Comparison of ENCODE assay signal across 8 cellular contexts in the genomic region with DNA sequence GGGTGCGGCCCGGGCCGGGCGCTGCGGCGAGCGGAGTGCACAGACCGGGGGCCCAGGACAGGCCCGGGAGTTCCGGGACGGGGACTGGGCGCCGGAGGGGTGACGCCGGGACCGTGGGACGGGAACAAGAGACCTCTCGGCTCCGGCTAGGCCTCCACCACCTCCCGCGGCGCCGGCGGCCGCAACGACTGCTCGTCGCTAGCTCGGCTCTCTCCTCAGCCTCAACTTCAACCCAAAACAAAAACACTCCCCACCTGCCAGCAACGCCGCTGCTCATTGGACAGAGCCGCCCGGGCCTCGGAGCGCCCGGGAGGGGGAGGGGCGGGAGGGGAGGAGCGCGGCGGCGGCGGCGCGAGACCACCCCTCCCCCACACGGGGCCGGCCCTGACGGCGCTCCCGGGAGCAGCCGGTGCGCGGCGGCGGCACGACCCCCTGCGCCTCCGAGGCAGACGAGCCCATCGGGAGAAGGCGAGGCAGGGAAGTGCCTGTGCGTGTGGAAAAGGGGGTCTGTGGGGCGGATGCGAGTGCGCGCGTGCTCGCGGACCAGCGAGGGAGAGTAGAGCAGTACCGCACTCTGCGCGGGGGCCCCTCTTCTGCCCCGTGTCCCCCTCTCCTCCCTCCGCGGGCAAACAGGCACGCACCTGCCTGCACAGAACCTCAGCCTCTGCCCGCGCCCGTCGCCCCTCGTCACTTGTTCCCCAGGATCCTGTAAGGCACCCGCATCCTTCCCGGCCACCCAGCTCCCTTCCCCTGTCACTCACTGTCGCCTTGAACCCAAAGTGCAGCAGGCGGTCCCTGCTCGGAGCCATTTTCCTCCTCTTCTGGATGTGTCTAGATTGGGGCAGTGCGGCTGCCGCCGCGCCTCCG. TPM values are rescaled to one million over a fixed set of nuclear protein-coding genes. Genes with fewer than 3 reads are reported as not detected.
DNase-seq lines count a peak whose midpoint lies in the region; ATAC-seq and TF ChIP-seq lines count a peak whose summit lies in the region.

A gene with protein sequence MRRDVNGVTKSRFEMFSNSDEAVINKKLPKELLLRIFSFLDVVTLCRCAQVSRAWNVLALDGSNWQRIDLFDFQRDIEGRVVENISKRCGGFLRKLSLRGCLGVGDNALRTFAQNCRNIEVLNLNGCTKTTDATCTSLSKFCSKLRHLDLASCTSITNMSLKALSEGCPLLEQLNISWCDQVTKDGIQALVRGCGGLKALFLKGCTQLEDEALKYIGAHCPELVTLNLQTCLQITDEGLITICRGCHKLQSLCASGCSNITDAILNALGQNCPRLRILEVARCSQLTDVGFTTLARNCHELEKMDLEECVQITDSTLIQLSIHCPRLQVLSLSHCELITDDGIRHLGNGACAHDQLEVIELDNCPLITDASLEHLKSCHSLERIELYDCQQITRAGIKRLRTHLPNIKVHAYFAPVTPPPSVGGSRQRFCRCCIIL (minus strand): TSS at position 215 of the 867 bp plus-strand sequence. CDS start 224 bp downstream, outside the sequence.

- intact Hi-C loops in ascending aorta (cut with DNase I): loop anchor here (2.0 to 5.0 kb wide), 5 partner anchors 34 to 204 kb away; a partner anchor contains a TSS
- intact Hi-C loops in right cardiac atrium (cut with DNase I): loop anchor here in 1 of 4 donors (2.0 kb wide), 1 partner anchor 49 kb away; a partner anchor contains a TSS

- DNase-seq in NCI-H187 treated with DMSO at 0.1 percent for 48 hours (lab: John Stamatoyannopoulos, UW): peak; percentile 44
- DNase-seq in T-helper 2 cell treated with Interferon-gamma antibody and Interleukin-4, amounts not matched to agents 5 μg/mL and 100 μg/mL, for 36 hours (ENCODE audit: low spot score): peak; percentile 84
- peak; percentile 84 to 96 for DNase-seq in ascending aorta (ENCODE audit: low spot score in 2 of 2)
- peak; percentile 94 to 98 (median 98) for DNase-seq in right cardiac atrium
- peak; percentile 44 for DNase-seq in pulmonary artery endothelial cell (ENCODE audit: low read depth, low spot score)

- peaks cover 2% of the 10 kb centered on the region for H3K27me3 Mint-ChIP-seq in T-helper 2 cell treated with Interferon-gamma antibody and Interleukin-4, amounts not matched to agents 5 μg/mL and 100 μg/mL, for 36 hours (ENCODE audit: low read depth)

- H3K4me1 ChIP-seq in ascending aorta (peaks cover 0 to 14% of the 10 kb centered on the region in 2 donors), right cardiac atrium (ENCODE audit: control insufficient read depth, insufficient read depth, low read length) (no peaks in the 10 kb centered on the region), urinary bladder (ENCODE audit: insufficient read depth) (peaks cover 2% of the 10 kb centered on the region)

- ATAC-seq in HG02885 (IDR thresholded peaks at IDR 0.05; ENCODE audit: poor library complexity, unreplicated experiment): peak; percentile 76
- peak; percentile 94 to 95 for ATAC-seq in right cardiac atrium

- peak within 1 kb of the TSS; percentile 96 to 97 for H3K4me3 ChIP-seq in ascending aorta
- peak within 1 kb of the TSS; percentile 90 for H3K4me3 ChIP-seq in right cardiac atrium (ENCODE audit: low read length)
- H3K4me3 ChIP-seq in urinary bladder (ENCODE audit: low read depth, low read length): peak within 1 kb of the TSS; percentile 95

- peak within 1 kb of the TSS; percentile 89 to 96 for H3K27ac ChIP-seq in ascending aorta
- H3K27ac ChIP-seq in right cardiac atrium (ENCODE audit: low read length): peak within 1 kb of the TSS; percentile 79
- peak within 1 kb of the TSS; percentile 90 for H3K27ac ChIP-seq in urinary bladder (ENCODE audit: low read depth)

- H3K9me3 ChIP-seq in ascending aorta (no peaks in the 10 kb centered on the region), right cardiac atrium (ENCODE audit: control insufficient read depth, low read length) (no peaks in the 10 kb centered on the region)

- H3K36me3 ChIP-seq in ascending aorta (peaks cover 0 to 6% of the 10 kb centered on the region in 2 donors), urinary bladder (ENCODE audit: insufficient read depth) (no peaks in the 10 kb centered on the region)

- H3K27me3 ChIP-seq in ascending aorta: no peaks in the 10 kb centered on the region
- no peaks in the 10 kb centered on the region for H3K27me3 ChIP-seq in right cardiac atrium (ENCODE audit: control insufficient read depth, insufficient read depth)

- TF ChIP-seq CTCF in ascending aorta (IDR thresholded peaks at IDR 0.05): peak in 1 of 3 experiments; percentile 5

- H3K36me3 Mint-ChIP-seq in T-helper 2 cell treated with Interferon-gamma antibody and Interleukin-4, amounts not matched to agents 5 μg/mL and 100 μg/mL, for 36 hours (ENCODE audit: low read depth): peaks cover 5% of the 10 kb centered on the region

- H3K27ac Mint-ChIP-seq in T-helper 2 cell treated with Interferon-gamma antibody and Interleukin-4, amounts not matched to agents 5 μg/mL and 100 μg/mL, for 36 hours: peak within 1 kb of the TSS; percentile 98

- no peaks in the 10 kb centered on the region for H3K9me3 Mint-ChIP-seq in T-helper 2 cell treated with Interferon-gamma antibody and Interleukin-4, amounts not matched to agents 5 μg/mL and 100 μg/mL, for 36 hours

- peak within 1 kb of the TSS; percentile 97 for H3K4me3 Mint-ChIP-seq in T-helper 2 cell treated with Interferon-gamma antibody and Interleukin-4, amounts not matched to agents 5 μg/mL and 100 μg/mL, for 36 hours

- peak; percentile 63 for TF ChIP-seq POLR2A in GM15510 (IDR thresholded peaks at IDR 0.05; ENCODE audit: borderline replicate concordance, extremely low read depth, insufficient read length)

- WGBS in right cardiac atrium: under 1% methylated on average over 91 of the region's 91 CpGs
- under 1% methylated on average over 91 of the region's 91 CpGs for WGBS in urinary bladder

- H3K4me1 Mint-ChIP-seq in T-helper 2 cell treated with Interferon-gamma antibody and Interleukin-4, amounts not matched to agents 5 μg/mL and 100 μg/mL, for 36 hours (ENCODE audit: low read depth): peaks cover 29% of the 10 kb centered on the region

RNA-seq across cellular contexts. Expression of the gene that starts here (rescaled TPM):
- 27.1 TPM for total RNA-seq in ascending aorta
- total RNA-seq in right cardiac atrium: 10 to 100 TPM in 2 of 4 donors, 1 to 10 TPM in 2; 8.6 to 12.4 (median 10.7) TPM
- 4.0 TPM for polyA plus RNA-seq in right cardiac atrium
- 7.2 and 13.5 TPM in 2 replicates for total RNA-seq in pulmonary artery endothelial cell
- total RNA-seq in urinary bladder: 18.6 TPM
- polyA plus RNA-seq in urinary bladder: 4.0 TPM

Comparison
In these comparisons a context has a peak if more than half of its experiments do, and no peak if none do; other contexts are left out.
1. Peak in every context shown above with its lines: DNase-seq, ATAC-seq, H3K4me3 ChIP-seq and H3K27ac ChIP-seq.
2. DNase-seq: peak in every context shown above with its lines; median percentile 98 in right cardiac atrium; 90 in ascending aorta; 84 in T-helper 2 cell treated with Interferon-gamma antibody and Interleukin-4, amounts not matched to agents 5 μg/mL and 100 μg/mL, for 36 hours; 44 in NCI-H187 treated with DMSO at 0.1 percent for 48 hours; 44 in pulmonary artery endothelial cell.